In the genomic region with DNA sequence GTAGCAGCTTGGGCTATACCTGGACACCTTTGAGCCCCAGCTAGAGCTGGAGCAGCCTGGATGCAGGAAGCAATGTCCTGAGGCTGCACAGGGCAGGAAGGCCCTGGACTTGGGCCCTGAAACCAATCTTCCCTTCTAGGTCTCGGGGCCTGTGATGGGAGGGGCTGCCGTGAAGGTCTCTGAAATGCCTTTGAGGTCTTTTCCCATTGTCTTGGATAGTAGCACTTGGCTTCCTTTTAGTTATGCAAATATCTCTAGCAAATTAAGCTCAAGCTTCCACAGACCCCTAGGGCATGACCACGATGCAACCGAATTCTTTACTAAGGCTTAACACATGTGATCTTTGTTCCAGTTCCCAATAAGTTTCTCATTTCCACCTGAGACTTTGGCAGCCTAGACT, we compare ENCODE assay signal across 19 cellular contexts. TPM values are rescaled to one million over a fixed set of nuclear protein-coding genes. Genes with fewer than 3 reads are reported as not detected.
A peak's percentile ranks its signal among the peaks of the same experiment; 100 is the strongest.
DNase-seq lines count a peak whose midpoint lies in the region; ATAC-seq, FAIRE-seq and TF ChIP-seq lines count a peak whose summit lies in the region.
"Had no signal": no experiment of that assay in that cellular context is flagged by ENCODE, and none has a peak within 500 bp of the region (broad histone marks: within the 10 kb centered on the region; RNA-seq: fewer than 3 reads in every experiment).

No MANE protein-coding gene starts in this region.

- no peaks in the 10 kb centered on the region for H3K4me1 ChIP-seq in right lobe of liver
- H3K4me1 ChIP-seq in HepG2 (ENCODE audit: insufficient read depth, low read length): no peaks in the 10 kb centered on the region
- H3K4me1 ChIP-seq in iPS-15b (ENCODE audit: control insufficient read depth, insufficient read depth, low read length): peaks cover 18% of the 10 kb centered on the region
- H3K4me1 ChIP-seq in upper lobe of right lung: no peaks in the 10 kb centered on the region

- CTCF ChIA-PET in HepG2 (lab: Yijun Ruan, JAX; ENCODE audit: low intra/inter-chr PET ratio, low total read pairs) (no interaction called here), WTC11 (lab: Charles Lee) (interaction anchor here (0.6 to 2.6 kb wide), 5 partner anchors 9 to 390 kb away, joined by 3 to 9 read pairs (median 6); no protein-coding TSS in a partner anchor), T-cell (lab: Charles Lee) (no interaction called here)

- TF ChIP-seq CTCF in right lobe of liver (IDR thresholded peaks at IDR 0.05) (no peak), HepG2 (CRISPR knock-in tag; IDR thresholded peaks at IDR 0.05) (no peak), WTC11 (IDR thresholded peaks at IDR 0.05) (no peak), upper lobe of right lung (IDR thresholded peaks at IDR 0.05) (no peak)

- H3K36me3 ChIP-seq in right lobe of liver: no peaks in the 10 kb centered on the region
- no peaks in the 10 kb centered on the region for H3K36me3 ChIP-seq in HepG2 (replicated peaks in 1 of 2; ENCODE audit: control insufficient read depth in 1 of 2, insufficient read depth in 2 of 2, low read length in 2 of 2)
- H3K36me3 ChIP-seq in iPS-15b (ENCODE audit: control insufficient read depth, insufficient read depth, low read length): peaks cover 2% of the 10 kb centered on the region
- H3K36me3 ChIP-seq in upper lobe of right lung: no peaks in the 10 kb centered on the region
- H3K36me3 ChIP-seq: MG63 had no signal

- H3K79me2 ChIP-seq in HepG2 (ENCODE audit: insufficient read depth, low read length): no peaks in the 10 kb centered on the region

- no peak for TF ChIP-seq RAD21 in HepG2 (CRISPR knock-in tag; IDR thresholded peaks at IDR 0.05)

- H3K27ac Mint-ChIP-seq in WTC11 (peak overlapping the region; percentile 98), T-cell (no peak overlapping the region)

- H3K27me3 ChIP-seq in right lobe of liver (no peaks in the 10 kb centered on the region), HepG2 (ENCODE audit: control insufficient read depth in 1 of 2, insufficient read depth in 2 of 2, low read length in 2 of 2) (peaks cover 2 to 28% of the 10 kb centered on the region in 2 experiments; a peak in 2 of 5 replicates), iPS-15b (ENCODE audit: control insufficient read depth, insufficient read depth, low read length) (no peaks in the 10 kb centered on the region), upper lobe of right lung (no peaks in the 10 kb centered on the region)
- H3K27me3 ChIP-seq: MG63 had no signal

- intact Hi-C loops in right lobe of liver (cut with DNase I) (no loop called here), HepG2 (cut with micrococcal nuclease; ENCODE audit: unreplicated experiment) (no loop called here), upper lobe of right lung (cut with DNase I) (no loop called here)

- H3K27me3 Mint-ChIP-seq in WTC11 (ENCODE audit: low read depth): peaks cover 21% of the 10 kb centered on the region
- H3K27me3 Mint-ChIP-seq in T-cell: peaks cover 12 to 23% of the 10 kb centered on the region in 2 donors

- no peak overlapping the region for H3K27ac ChIP-seq in right lobe of liver
- H3K27ac ChIP-seq in HepG2 (ENCODE audit: extremely low read length, insufficient read depth, low read length): no peak overlapping the region
- no peak overlapping the region for H3K27ac ChIP-seq in upper lobe of right lung
- H3K27ac ChIP-seq: C4-2B, PC-9 had no signal

- H3K4me1 Mint-ChIP-seq in WTC11 (peaks cover 53% of the 10 kb centered on the region), T-cell (no peaks in the 10 kb centered on the region)

- no peak for FAIRE-seq in HepG2 (lab: Jason Lieb, UNC)
- FAIRE-seq: GM12892 had no signal

- peak in 2 of 3 donors; percentile 0 to 21 for DNase-seq in right lobe of liver
- no peak for DNase-seq in HepG2 (ENCODE audit: low spot score)
- peak; percentile 77 for DNase-seq in WTC11 (ENCODE audit: low spot score)
- peak; percentile 15 for DNase-seq in upper lobe of right lung
- DNase-seq in GM03348 (ENCODE audit: low spot score): no peak
- DNase-seq in T-cell: no peak
- DNase-seq: DND-41, GF-D8, MG63, NCI-H1105, NCI-H187, NCI-H345, NCI-H774, PC-9 had no signal

- TF ChIP-seq POLR2A in right lobe of liver (IDR thresholded peaks at IDR 0.05): no peak
- no peak for TF ChIP-seq POLR2A in HepG2 (IDR thresholded peaks at IDR 0.05; ENCODE audit: insufficient read depth in 1 of 2, low read depth in 2 of 2, low read length in 2 of 2)

- H3K4me2 ChIP-seq in HepG2 (ENCODE audit: low read depth, low read length): no peak overlapping the region
- H3K4me2 ChIP-seq: PC-9 had no signal

- no peak overlapping the region for H2AFZ ChIP-seq in HepG2 (ENCODE audit: low read length)
- H2AFZ ChIP-seq: PC-9 had no signal

- POLR2A ChIA-PET in HepG2 (lab: Yijun Ruan, JAX): no interaction called here
- POLR2A ChIA-PET in WTC11 (lab: Charles Lee): interaction anchor here (0.8 to 1.2 kb wide), 3 partner anchors 13 to 78 kb away, joined by 3 read pairs; no protein-coding TSS in a partner anchor
- POLR2A ChIA-PET in T-cell (lab: Charles Lee): no interaction called here

- in situ Hi-C loops in HepG2 (cut with HindIII; ENCODE audit: extremely low pct_ligation_motif_present, low pct_unique_long_range_greater_than_20kb): no loop called here

- no peaks in the 10 kb centered on the region for H4K20me1 ChIP-seq in HepG2 (ENCODE audit: insufficient read depth, low read length)

- H3K36me3 Mint-ChIP-seq in WTC11: peaks cover 24% of the 10 kb centered on the region
- H3K36me3 Mint-ChIP-seq in T-cell: no peaks in the 10 kb centered on the region

- no TSS peak for BruUV-seq in HepG2 (replicated peaks; lab: Mats Ljungman, UMichigan)

- 58% methylated on average over 2 of the region's 4 CpGs for WGBS in right lobe of liver (ENCODE audit: insufficient coverage, low coverage, low lambda C conversion rate, missing lambda C conversion rate)
- WGBS in HepG2 (ENCODE audit: low lambda C conversion rate): 31% methylated on average over 4 of the region's 4 CpGs

- no peak overlapping the region for H3K9ac ChIP-seq in HepG2 (ENCODE audit: insufficient read depth, low read depth, low read length)
- H3K9ac ChIP-seq in iPS-15b (ENCODE audit: low read depth, low read length): no peak overlapping the region

- H3K9me3 ChIP-seq in right lobe of liver: no peaks in the 10 kb centered on the region
- no peaks in the 10 kb centered on the region for H3K9me3 ChIP-seq in HepG2 (ENCODE audit: low read length)
- peaks cover 3% of the 10 kb centered on the region for H3K9me3 ChIP-seq in iPS-15b (ENCODE audit: control insufficient read depth, insufficient read depth, low read length)
- H3K9me3 ChIP-seq in upper lobe of right lung: no peaks in the 10 kb centered on the region

- peak overlapping the region; percentile 36 for H3K4me3 Mint-ChIP-seq in WTC11
- H3K4me3 Mint-ChIP-seq in T-cell: no peak overlapping the region

- TF ChIP-seq EP300 in HepG2 (IDR thresholded peaks at IDR 0.05; ENCODE audit: low read depth in 2 of 2, low read length in 2 of 2) (no peak), HepG2 (CRISPR knock-in tag; IDR thresholded peaks at IDR 0.05; ENCODE audit: borderline replicate concordance) (no peak)

- peaks cover 29% of the 10 kb centered on the region for H3K9me3 Mint-ChIP-seq in WTC11
- peaks cover 4 to 17% (median 11%) of the 10 kb centered on the region in 3 donors for H3K9me3 Mint-ChIP-seq in T-cell

- H3K4me3 ChIP-seq in right lobe of liver: no peak overlapping the region
- no peak overlapping the region for H3K4me3 ChIP-seq in HepG2 (replicated peaks in 1 of 3; ENCODE audit: insufficient read depth in 1 of 3, low read depth in 2 of 3, low read length in 3 of 3)
- peak overlapping the region; percentile 19 for H3K4me3 ChIP-seq in iPS-15b (ENCODE audit: low read depth, low read length)
- no peak overlapping the region for H3K4me3 ChIP-seq in upper lobe of right lung
- H3K4me3 ChIP-seq: MG63, PC-9 had no signal

- ATAC-seq in right lobe of liver (no peak), HepG2 (no peak), WTC11 (peak; percentile 91), upper lobe of right lung (no peak), GM19035 (IDR thresholded peaks at IDR 0.05; ENCODE audit: unreplicated experiment) (no peak), T-cell (replicated peaks in 1 of 4) (no peak)

TF ChIP-seq in HepG2, 621 proteins besides CTCF, POLR2A, EP300 and RAD21 (continues in another document):
- TF ChIP-seq ISX (CRISPR knock-in tag; conservative IDR thresholded peaks at IDR 0.05) (no peak), REXO4 (CRISPR knock-in tag; IDR thresholded peaks at IDR 0.05; ENCODE audit: borderline replicate concordance) (no peak), HNRNPH1 (optimal IDR thresholded peaks at IDR 0.05; ENCODE audit: low read depth, low read length) (no peak)

TF ChIP-seq in WTC11, 78 proteins besides CTCF, POLR2A, EP300 and RAD21 (continues in another document):
- no peak for TF ChIP-seq SP1 (CRISPR knock-in tag; conservative IDR thresholded peaks at IDR 0.05)
- peak; percentile 83; the same call in 1 of the 2 replicates for TF ChIP-seq ETV6 (CRISPR knock-in tag; IDR thresholded peaks at IDR 0.05)
- TF ChIP-seq FOXJ3 (CRISPR knock-in tag; IDR thresholded peaks at IDR 0.05; ENCODE audit: borderline replicate concordance): no peak

RNA-seq across cellular contexts. Expression of gene LINC01488, which starts 40.0 kb away (rescaled TPM):
- total RNA-seq in right lobe of liver (10 to 100 TPM in 1 of 6 experiments, 1 to 10 TPM in 3, under 1 TPM in 1, not detected in 1; 0.63 to 22.9 (median 1.1) TPM), HepG2 (2016; rRNA removed; fragmentation: Illumina TruSeq; extraction: Trizol) (0.14 and 0.58 TPM in 2 replicates), WTC11 (2021) (not detected in 3 replicates), upper lobe of right lung (not detected), T-cell (not detected)
- 0.10 and 0.18 TPM in 2 replicates for total RNA-seq in HepG2 (2016; cell fraction: cytosol; rRNA removed; fragmentation: Illumina TruSeq; extraction: Trizol; ENCODE audit: low read depth)
- 0.09 and 0.74 TPM in 2 replicates for total RNA-seq in HepG2 (2016; cell fraction: insoluble cytoplasmic fraction; rRNA removed; fragmentation: Illumina TruSeq; extraction: Trizol)
- total RNA-seq in HepG2 (2016; cell fraction: membrane; rRNA removed; fragmentation: Illumina TruSeq; extraction: Trizol): 0.17 and 0.31 TPM in 2 replicates
- total RNA-seq in HepG2 (2016; cell fraction: nucleus; rRNA removed; fragmentation: Illumina TruSeq; extraction: Trizol): 0.47 and 1.4 TPM in 2 replicates
- polyA plus RNA-seq in HepG2 (2011; rRNA removed): 0.13 and 0.26 TPM in 2 replicates
- 0.11 TPM in 1 of 2 replicates, not detected in the other for polyA plus RNA-seq in HepG2 (2011; cell fraction: cytosol; rRNA removed)
- 0.31 and 1.3 TPM in 2 replicates for polyA plus RNA-seq in HepG2 (2011; cell fraction: nucleus; rRNA removed)
- polyA plus RNA-seq in HepG2 (2012): 0.04 TPM in 1 of 2 replicates, not detected in the other
- polyA plus RNA-seq in HepG2 (2016; cell fraction: cytosol; fragmentation: Illumina TruSeq; extraction: Trizol; ENCODE audit: low read depth): 0.09 and 0.12 TPM in 2 replicates
- 0.21 and 0.39 TPM in 2 replicates for polyA plus RNA-seq in HepG2 (2016; cell fraction: insoluble cytoplasmic fraction; fragmentation: Illumina TruSeq; extraction: Trizol; ENCODE audit: low read depth)
- polyA plus RNA-seq in HepG2 (2016; cell fraction: membrane; fragmentation: Illumina TruSeq; extraction: Trizol; ENCODE audit: low read depth): 0.22 TPM in 2 replicates
- polyA plus RNA-seq in HepG2 (2016; cell fraction: nucleus; fragmentation: Illumina TruSeq; extraction: Trizol; ENCODE audit: insufficient read depth, low read depth): 1.7 and 3.1 TPM in 2 replicates
- 0.16 TPM in 1 of 2 replicates, not detected in the other for polyA minus RNA-seq in HepG2 (2011; rRNA and poly(A)+ RNA removed; ENCODE audit: low replicate concordance)
- not detected in 2 replicates for polyA minus RNA-seq in HepG2 (2011; cell fraction: cytosol; rRNA and poly(A)+ RNA removed)
- polyA minus RNA-seq in HepG2 (2011; cell fraction: nucleus; rRNA and poly(A)+ RNA removed): 0.12 and 0.39 TPM in 2 replicates
- total RNA-seq: A673, PC-9 had no signal

Comparison
In these comparisons a context has a peak if more than half of its experiments do, and no peak if none do; other contexts are left out.
1. DNase-seq: peak in right lobe of liver (2 of 3), WTC11 (single experiment) and upper lobe of right lung (single experiment); none in HepG2 (single experiment), GM03348 (single experiment) and T-cell (0 of 34).